Comparison of ENCODE assay signal across 14 cellular contexts in the genomic region with DNA sequence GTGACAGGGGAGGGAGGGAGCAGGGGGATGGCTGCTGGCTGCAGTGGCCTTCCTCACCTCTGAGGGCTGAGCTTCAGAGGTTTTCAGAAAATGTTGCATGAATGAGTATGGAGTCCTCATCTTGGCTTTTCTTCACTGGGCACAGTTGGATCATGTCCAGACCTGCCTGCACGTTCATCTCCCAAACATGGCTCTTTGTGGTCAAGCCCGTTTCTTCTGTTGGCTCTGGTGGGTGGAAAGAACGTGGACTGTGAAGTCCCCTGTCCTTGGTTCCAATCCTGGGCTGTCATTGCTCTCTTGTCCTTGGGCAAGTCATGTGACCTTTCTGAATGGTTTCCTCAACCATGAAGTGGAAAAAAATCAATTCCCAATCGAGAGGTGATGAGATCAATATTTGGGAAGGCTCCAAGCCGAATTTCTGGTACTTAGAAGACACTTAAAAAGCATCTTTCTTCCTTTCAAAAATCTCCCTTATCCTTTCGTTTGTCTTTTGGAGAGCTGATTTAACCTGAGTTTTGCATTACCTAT. TPM values are rescaled to one million over a fixed set of nuclear protein-coding genes. Genes with fewer than 3 reads are reported as not detected.
DNase-seq lines count a peak whose midpoint lies in the region; ATAC-seq and TF ChIP-seq lines count a peak whose summit lies in the region.
"Had no signal": no experiment of that assay in that cellular context is flagged by ENCODE, and none has a peak within 500 bp of the region (broad histone marks: within the 10 kb centered on the region; RNA-seq: fewer than 3 reads in every experiment).

No MANE protein-coding gene starts in this region.

- H3K4me3 Mint-ChIP-seq in CD8-positive, alpha-beta T cell, result peak overlapping the region; percentile 77
- no peak overlapping the region for H3K4me3 Mint-ChIP-seq in MCF 10A (ENCODE audit: unreplicated experiment)
- no peak overlapping the region for H3K4me3 Mint-ChIP-seq in neural crest cell

- no peak for DNase-seq in CD8-positive, alpha-beta T cell
- DNase-seq in RPMI7951 (ENCODE audit: low read depth), result peak; percentile 66
- no peak for DNase-seq in MCF 10A (ENCODE audit: unreplicated experiment)
- no peak for DNase-seq in neural crest cell (ENCODE audit: low read depth, low spot score)
- no peak for DNase-seq in activated CD4-positive, CD25-positive, alpha-beta regulatory T cell (lab: John Stamatoyannopoulos, UW)
- no peak for DNase-seq in RPMI8226
- DNase-seq: anterior cingulate cortex, GOT3, NCI-H1694 treated with DMSO at 0.1 percent for 48 hours, NCI-H774, SJCRH30 had no signal

- H3K27me3 ChIP-seq in CD8-positive, alpha-beta T cell (ENCODE audit: insufficient read depth, low read length), result no peaks in the 10 kb centered on the region
- H3K27me3 ChIP-seq: pancreas, SJCRH30 had no signal

- peaks cover 14% of the 10 kb centered on the region for H3K36me3 ChIP-seq in CD8-positive, alpha-beta T cell (ENCODE audit: insufficient read depth, low read length)
- H3K36me3 ChIP-seq: pancreas had no signal

- intact Hi-C loops in CD8-positive, alpha-beta T cell (cut with DNase I, micrococcal nuclease), result loop anchor here (1.0 to 5.0 kb wide), 3 partner anchors 10 to 36 kb away; a partner anchor contains a TSS
- intact Hi-C loops in MCF 10A (cut with micrococcal nuclease), result no loop called here

- TF ChIP-seq CTCF in CD8-positive, alpha-beta T cell (IDR thresholded peaks at IDR 0.05), result no peak
- no peak for TF ChIP-seq CTCF in MCF 10A (IDR thresholded peaks at IDR 0.05; ENCODE audit: unreplicated experiment)
- no peak for TF ChIP-seq CTCF in neural crest cell (conservative IDR thresholded peaks at IDR 0.05)

- H3K4me1 Mint-ChIP-seq in CD8-positive, alpha-beta T cell (ENCODE audit: low read depth), result peaks cover 96% of the 10 kb centered on the region
- H3K4me1 Mint-ChIP-seq in MCF 10A (ENCODE audit: insufficient read depth, unreplicated experiment) (peaks cover 49% of the 10 kb centered on the region), neural crest cell (peaks cover 60% of the 10 kb centered on the region)

- no TSS peak for BruUV-seq in MCF 10A (replicated peaks; lab: Mats Ljungman, UMichigan)

- H3K27me3 Mint-ChIP-seq in CD8-positive, alpha-beta T cell (ENCODE audit: low read depth), result no peaks in the 10 kb centered on the region
- H3K27me3 Mint-ChIP-seq in MCF 10A (ENCODE audit: insufficient read depth, unreplicated experiment), result no peaks in the 10 kb centered on the region
- no peaks in the 10 kb centered on the region for H3K27me3 Mint-ChIP-seq in neural crest cell (ENCODE audit: low read depth)

- H3K9me3 ChIP-seq in CD8-positive, alpha-beta T cell (ENCODE audit: low read length), result no peaks in the 10 kb centered on the region
- H3K9me3 ChIP-seq: pancreas, SJCRH30 had no signal

- no peaks in the 10 kb centered on the region for H3K9me3 Mint-ChIP-seq in CD8-positive, alpha-beta T cell
- H3K9me3 Mint-ChIP-seq in MCF 10A (ENCODE audit: unreplicated experiment), result no peaks in the 10 kb centered on the region
- no peaks in the 10 kb centered on the region for H3K9me3 Mint-ChIP-seq in neural crest cell

- ATAC-seq in CD8-positive, alpha-beta T cell, result no peak
- no peak for ATAC-seq in HG02610 (IDR thresholded peaks at IDR 0.05; ENCODE audit: unreplicated experiment)

- peaks cover 98% of the 10 kb centered on the region for H3K4me1 ChIP-seq in CD8-positive, alpha-beta T cell (ENCODE audit: insufficient read depth, low read length)
- H3K4me1 ChIP-seq: SJCRH30 had no signal

- H3K36me3 Mint-ChIP-seq in CD8-positive, alpha-beta T cell, result peaks cover 53% of the 10 kb centered on the region
- H3K36me3 Mint-ChIP-seq in MCF 10A (ENCODE audit: insufficient read depth, unreplicated experiment) (peaks cover 45% of the 10 kb centered on the region), neural crest cell (ENCODE audit: low read depth) (peaks cover 30% of the 10 kb centered on the region)

- CTCF ChIA-PET in CD8-positive, alpha-beta T cell (lab: Charles Lee), result interaction anchor here (1.2 to 14.7 kb wide), 6 partner anchors 13 to 111 kb away, joined by 3 to 227 read pairs (median 21); no protein-coding TSS in a partner anchor
- CTCF ChIA-PET in MCF 10A (lab: Yijun Ruan, JAX), result interaction anchor here (0.6 to 7.4 kb wide), 7 partner anchors 11 to 105 kb away, joined by 3 to 36 read pairs (median 5); no protein-coding TSS in a partner anchor

- peak overlapping the region; percentile 24 for H3K27ac ChIP-seq in CD8-positive, alpha-beta T cell (ENCODE audit: low read depth, low read length)
- H3K27ac ChIP-seq: SJCRH30 had no signal

- POLR2A ChIA-PET in CD8-positive, alpha-beta T cell (lab: Charles Lee), result interaction anchor here (1.0 to 11.0 kb wide), 5 partner anchors 13 to 43 kb away, joined by 3 to 122 read pairs (median 58); no protein-coding TSS in a partner anchor
- POLR2A ChIA-PET in MCF 10A (lab: Yijun Ruan, JAX), result interaction anchor here (0.7 to 1.9 kb wide), 4 partner anchors 10 to 410 kb away, joined by 3 to 10 read pairs (median 8); no protein-coding TSS in a partner anchor

- peak overlapping the region; percentile 92 for H3K27ac Mint-ChIP-seq in CD8-positive, alpha-beta T cell
- peak overlapping the region; percentile 90 for H3K27ac Mint-ChIP-seq in MCF 10A (ENCODE audit: low read depth, unreplicated experiment)
- peak overlapping the region; percentile 22 for H3K27ac Mint-ChIP-seq in neural crest cell (ENCODE audit: unreplicated experiment)

- H3K4me3 ChIP-seq in CD8-positive, alpha-beta T cell (ENCODE audit: low read depth, low read length), result peak overlapping the region; percentile 15
- H3K4me3 ChIP-seq: pancreas, SJCRH30 had no signal

RNA-seq across cellular contexts. Expression of a gene that starts 34.5 kb away (rescaled TPM):
- total RNA-seq in CD8-positive, alpha-beta T cell, result 10 to 100 TPM; 63.9 to 66.1 TPM
- 56.4 and 67.0 TPM in 2 replicates for total RNA-seq in RPMI7951 (2014; rRNA removed; shearing (Covaris generic))
- total RNA-seq in MCF 10A (2022) (46.9 and 53.7 TPM in 2 replicates), neural crest cell (140 and 144 TPM in 2 replicates)

RNA-seq across cellular contexts. Expression of a gene that starts 49.1 kb away (rescaled TPM):
- under 1 TPM in 1 of 2 experiments, not detected in 1; 0.36 TPM for total RNA-seq in CD8-positive, alpha-beta T cell
- total RNA-seq in RPMI7951 (2014; rRNA removed; shearing (Covaris generic)), result 0.10 TPM in 1 of 2 replicates, not detected in the other
- not detected in 2 replicates for total RNA-seq in MCF 10A (2022)
- 0.09 and 0.16 TPM in 2 replicates for total RNA-seq in neural crest cell
- total RNA-seq: left ventricle myocardium superior, pancreas, SJCRH30 had no signal

Comparison
In these comparisons a context has a peak if more than half of its experiments do, and no peak if none do; other contexts are left out.
1. H3K27ac Mint-ChIP-seq: peak in every context shown above with its lines; median percentile 92 in CD8-positive, alpha-beta T cell; 90 in MCF 10A; 22 in neural crest cell.